ENCODE assay signal across 8 cellular contexts in genomic region chr10:79347894-79348639, GRCh38. TPM values are rescaled to one million over a fixed set of nuclear protein-coding genes. Genes with fewer than 3 reads are reported as not detected.
DNase-seq lines count a peak whose midpoint lies in the region; ATAC-seq and TF ChIP-seq lines count a peak whose summit lies in the region.

No MANE protein-coding gene starts in this region.

- H3K27ac ChIP-seq in SK-N-MC (peak overlapping the region; percentile 62), left ventricle myocardium inferior (replicated peaks) (peak overlapping the region; percentile 95), vagina (peak overlapping the region; percentile 82)

- peak overlapping the region; percentile 96 to 98 (median 97) for H3K27ac Mint-ChIP-seq in CD14-positive monocyte
- peak overlapping the region; percentile 89 for H3K27ac Mint-ChIP-seq in activated naive CD8-positive, alpha-beta T cell treated with anti-CD3 and anti-CD28 coated beads, Interleukin-2, amount 10 ng/mL, durations not matched to agents 7 days and 5 days

- peak overlapping the region; percentile 91 to 92 for H3K4me3 Mint-ChIP-seq in CD14-positive monocyte
- peak overlapping the region; percentile 91 for H3K4me3 Mint-ChIP-seq in activated naive CD8-positive, alpha-beta T cell treated with anti-CD3 and anti-CD28 coated beads, Interleukin-2, amount 10 ng/mL, durations not matched to agents 7 days and 5 days

- H3K4me3 ChIP-seq in SK-N-MC (peak overlapping the region; percentile 82), left ventricle myocardium inferior (peak overlapping the region; percentile 91), vagina (peak overlapping the region; percentile 69 to 72)

- H3K9me3 ChIP-seq in SK-N-MC (ENCODE audit: low read depth, low read length) (no peaks in the 10 kb centered on the region), left ventricle myocardium inferior (replicated peaks) (no peaks in the 10 kb centered on the region), vagina (no peaks in the 10 kb centered on the region)

- ATAC-seq in HG03354 (IDR thresholded peaks at IDR 0.05; ENCODE audit: poor library complexity, severe bottlenecking, unreplicated experiment), result peak; percentile 73
- ATAC-seq in activated naive CD8-positive, alpha-beta T cell treated with anti-CD3 and anti-CD28 coated beads, Interleukin-2, amount 10 ng/mL, durations not matched to agents 7 days and 5 days (ENCODE audit: low read depth), result peak; percentile 60

- H3K27me3 ChIP-seq in left ventricle myocardium inferior (ENCODE audit: low read depth) (no peaks in the 10 kb centered on the region), vagina (no peaks in the 10 kb centered on the region)

- H3K9me3 Mint-ChIP-seq in CD14-positive monocyte, result peaks cover 0 to 2% (median 0%) of the 10 kb centered on the region in 7 donors
- no peaks in the 10 kb centered on the region for H3K9me3 Mint-ChIP-seq in activated naive CD8-positive, alpha-beta T cell treated with anti-CD3 and anti-CD28 coated beads, Interleukin-2, amount 10 ng/mL, durations not matched to agents 7 days and 5 days

- POLR2A ChIA-PET in activated naive CD8-positive, alpha-beta T cell treated with anti-CD3 and anti-CD28 coated beads, Interleukin-2, amount 10 ng/mL, durations not matched to agents 7 days and 5 days (lab: Charles Lee), result interaction anchor here (1.0 to 5.9 kb wide), 6 partner anchors 10 to 103 kb away, joined by 3 to 108 read pairs (median 6); partner anchors contain the start of gene ZCCHC24

- H3K9ac ChIP-seq in SK-N-MC (ENCODE audit: insufficient read length), result peak overlapping the region; percentile 92

- H3K4me1 ChIP-seq in left ventricle myocardium inferior (peaks cover 43% of the 10 kb centered on the region), vagina (peaks cover 34% of the 10 kb centered on the region)

- TF ChIP-seq CTCF in CD14-positive monocyte (IDR thresholded peaks at IDR 0.05) (no peak), left ventricle myocardium inferior (IDR thresholded peaks at IDR 0.05; ENCODE audit: borderline replicate concordance) (no peak), vagina (IDR thresholded peaks at IDR 0.05) (no peak)

- H3K36me3 ChIP-seq in SK-N-MC (ENCODE audit: insufficient read depth, low read length), result peaks cover 39% of the 10 kb centered on the region; the same call in 1 of the 2 replicates
- H3K36me3 ChIP-seq in left ventricle myocardium inferior, result peaks cover 45% of the 10 kb centered on the region
- H3K36me3 ChIP-seq in vagina, result peaks cover 0 to 31% of the 10 kb centered on the region in 2 donors

- H3K27me3 Mint-ChIP-seq in CD14-positive monocyte (ENCODE audit: low read depth in 3 of 3), result peaks cover 1 to 4% (median 4%) of the 10 kb centered on the region in 3 donors
- H3K27me3 Mint-ChIP-seq in activated naive CD8-positive, alpha-beta T cell treated with anti-CD3 and anti-CD28 coated beads, Interleukin-2, amount 10 ng/mL, durations not matched to agents 7 days and 5 days, result no peaks in the 10 kb centered on the region

- H3K4me1 Mint-ChIP-seq in CD14-positive monocyte, result peaks cover 73% of the 10 kb centered on the region
- H3K4me1 Mint-ChIP-seq in activated naive CD8-positive, alpha-beta T cell treated with anti-CD3 and anti-CD28 coated beads, Interleukin-2, amount 10 ng/mL, durations not matched to agents 7 days and 5 days, result peaks cover 35% of the 10 kb centered on the region

- no peak for TF ChIP-seq POLR2A in vagina (IDR thresholded peaks at IDR 0.05)

- peak; percentile 86 for DNase-seq in CD14-positive monocyte (ENCODE audit: low spot score)
- peak; percentile 71 for DNase-seq in GM19238 (ENCODE audit: insufficient read length, low spot score)
- no peak for DNase-seq in SK-N-MC (ENCODE audit: low read depth, low spot score)
- DNase-seq in activated naive CD8-positive, alpha-beta T cell treated with anti-CD3 and anti-CD28 coated beads, Interleukin-2, amount 10 ng/mL, durations not matched to agents 7 days and 5 days, result peak; percentile 82
- DNase-seq in left ventricle myocardium inferior, result peak; percentile 75
- peak; percentile 68 for DNase-seq in retina
- peak; percentile 46 to 87 for DNase-seq in vagina (ENCODE audit: extremely low spot score in 2 of 2)

- peaks cover 45 to 48% of the 10 kb centered on the region in 2 donors for H3K36me3 Mint-ChIP-seq in CD14-positive monocyte
- H3K36me3 Mint-ChIP-seq in activated naive CD8-positive, alpha-beta T cell treated with anti-CD3 and anti-CD28 coated beads, Interleukin-2, amount 10 ng/mL, durations not matched to agents 7 days and 5 days, result peaks cover 25% of the 10 kb centered on the region

- intact Hi-C loops in CD14-positive monocyte (cut with micrococcal nuclease) (loop anchor here (2.0 to 5.0 kb wide), 4 partner anchors 17 to 101 kb away; no protein-coding TSS in a partner anchor), left ventricle myocardium inferior (cut with micrococcal nuclease) (no loop called here), vagina (cut with DNase I) (no loop called here)

RNA-seq across cellular contexts. Expression of gene PPIF, which starts 0.8 kb away (rescaled TPM):
- polyA plus RNA-seq in CD14-positive monocyte, result 10 to 100 TPM; 36.6 to 52.3 TPM
- total RNA-seq in activated naive CD8-positive, alpha-beta T cell treated with anti-CD3 and anti-CD28 coated beads, Interleukin-2, amount 10 ng/mL, durations not matched to agents 7 days and 5 days, result 10 to 100 TPM; 56.9 to 57.0 TPM
- 150 TPM for total RNA-seq in left ventricle myocardium inferior
- total RNA-seq in vagina, result 44.7 TPM

Comparison
In these comparisons a context has a peak if more than half of its experiments do, and no peak if none do; other contexts are left out.
1. intact Hi-C loops: an anchor here in CD14-positive monocyte (2.0 to 5.0 kb wide); none called in left ventricle myocardium inferior and vagina.